ENCODE assay signal across 1 cellular context in the genomic region with DNA sequence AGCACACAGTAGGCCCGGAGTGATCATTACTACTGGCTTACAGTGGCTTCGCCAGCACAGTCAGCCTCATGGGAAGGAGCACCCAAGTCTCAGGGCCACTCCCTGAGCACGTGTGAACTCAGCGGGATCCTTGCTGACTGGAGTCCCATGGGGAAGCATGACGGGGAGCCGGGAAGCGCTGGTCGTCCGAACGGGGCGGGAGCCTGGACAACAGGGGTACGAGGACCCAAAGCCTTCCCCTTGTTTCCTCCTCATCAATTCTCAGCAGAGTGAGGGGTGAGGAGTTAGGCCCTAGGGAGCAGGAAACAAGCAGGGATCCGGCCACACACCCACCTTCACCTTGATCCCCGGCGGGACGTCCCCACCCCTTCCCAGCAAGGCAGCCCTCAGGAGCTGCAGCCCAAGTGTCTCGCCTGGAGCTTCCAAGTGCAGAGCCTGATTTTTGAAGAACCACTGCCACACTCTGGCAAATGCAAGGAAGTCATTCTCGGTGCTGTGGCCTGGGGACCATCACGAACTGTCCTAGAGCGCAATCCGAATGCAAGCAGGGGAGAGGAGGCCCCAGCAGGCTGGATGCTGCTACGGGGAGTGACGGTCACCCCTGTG.
A peak's percentile ranks its signal among the peaks of the same experiment; 100 is the strongest.
TF ChIP-seq lines count a peak whose summit lies in the region.

No MANE protein-coding gene starts in this region.

TF ChIP-seq in HEK293, 187 proteins besides CTCF, POLR2A, EP300 and RAD21 (continued from another document):
- TF ChIP-seq, protein P1, sequence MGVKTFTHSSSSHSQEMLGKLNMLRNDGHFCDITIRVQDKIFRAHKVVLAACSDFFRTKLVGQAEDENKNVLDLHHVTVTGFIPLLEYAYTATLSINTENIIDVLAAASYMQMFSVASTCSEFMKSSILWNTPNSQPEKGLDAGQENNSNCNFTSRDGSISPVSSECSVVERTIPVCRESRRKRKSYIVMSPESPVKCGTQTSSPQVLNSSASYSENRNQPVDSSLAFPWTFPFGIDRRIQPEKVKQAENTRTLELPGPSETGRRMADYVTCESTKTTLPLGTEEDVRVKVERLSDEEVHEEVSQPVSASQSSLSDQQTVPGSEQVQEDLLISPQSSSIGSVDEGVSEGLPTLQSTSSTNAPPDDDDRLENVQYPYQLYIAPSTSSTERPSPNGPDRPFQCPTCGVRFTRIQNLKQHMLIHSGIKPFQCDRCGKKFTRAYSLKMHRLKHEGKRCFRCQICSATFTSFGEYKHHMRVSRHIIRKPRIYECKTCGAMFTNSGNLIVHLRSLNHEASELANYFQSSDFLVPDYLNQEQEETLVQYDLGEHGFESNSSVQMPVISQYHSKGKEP (tag by site-specific recombination; IDR thresholded peaks at IDR 0.05) = no peak
- TF ChIP-seq ZFP3 (tag by site-specific recombination; IDR thresholded peaks at IDR 0.05; ENCODE audit: low read depth) = no peak
- TF ChIP-seq ZNF600 (tag by site-specific recombination; IDR thresholded peaks at IDR 0.05) = 0 out of 2 replicates have a peak, but pooled peaks have one; percentile 34
